Comparison of ENCODE assay signal across 8 cellular contexts in the genomic region with DNA sequence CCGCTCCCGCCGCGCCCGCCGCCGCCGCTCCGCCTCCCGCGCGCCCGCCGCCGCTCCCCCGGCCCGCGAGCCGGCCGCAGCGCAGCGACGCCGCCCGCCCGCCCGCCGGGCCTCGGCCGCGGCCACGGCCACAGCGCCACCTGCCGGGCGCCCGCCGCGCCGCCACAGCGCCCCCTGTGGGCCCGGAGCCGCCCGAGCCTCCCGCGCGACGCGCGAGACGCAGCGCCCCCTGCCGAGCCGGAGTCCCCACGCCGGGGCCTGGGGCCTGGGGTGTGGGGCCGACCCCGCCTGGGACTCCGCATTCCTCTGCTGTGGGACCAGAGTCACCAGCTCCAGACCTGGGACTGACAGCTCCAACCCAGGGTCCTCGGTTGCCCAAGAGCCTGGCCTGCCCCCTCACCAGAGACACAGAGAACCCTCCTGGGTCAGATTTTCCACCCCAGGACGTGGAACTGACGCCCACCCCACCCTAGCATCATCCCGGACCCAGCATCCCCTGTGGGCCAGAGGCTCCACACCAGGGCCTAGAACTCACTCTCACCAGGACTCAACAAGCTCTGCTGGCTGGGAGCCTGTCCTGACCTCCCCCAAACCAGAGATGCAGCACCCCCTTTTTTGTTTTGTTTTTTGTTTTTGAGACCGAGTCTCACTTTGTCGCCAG. TPM values are rescaled to one million over a fixed set of nuclear protein-coding genes. Genes with fewer than 3 reads are reported as not detected.
DNase-seq lines count a peak whose midpoint lies in the region; ATAC-seq lines count a peak whose summit lies in the region.

A gene with protein sequence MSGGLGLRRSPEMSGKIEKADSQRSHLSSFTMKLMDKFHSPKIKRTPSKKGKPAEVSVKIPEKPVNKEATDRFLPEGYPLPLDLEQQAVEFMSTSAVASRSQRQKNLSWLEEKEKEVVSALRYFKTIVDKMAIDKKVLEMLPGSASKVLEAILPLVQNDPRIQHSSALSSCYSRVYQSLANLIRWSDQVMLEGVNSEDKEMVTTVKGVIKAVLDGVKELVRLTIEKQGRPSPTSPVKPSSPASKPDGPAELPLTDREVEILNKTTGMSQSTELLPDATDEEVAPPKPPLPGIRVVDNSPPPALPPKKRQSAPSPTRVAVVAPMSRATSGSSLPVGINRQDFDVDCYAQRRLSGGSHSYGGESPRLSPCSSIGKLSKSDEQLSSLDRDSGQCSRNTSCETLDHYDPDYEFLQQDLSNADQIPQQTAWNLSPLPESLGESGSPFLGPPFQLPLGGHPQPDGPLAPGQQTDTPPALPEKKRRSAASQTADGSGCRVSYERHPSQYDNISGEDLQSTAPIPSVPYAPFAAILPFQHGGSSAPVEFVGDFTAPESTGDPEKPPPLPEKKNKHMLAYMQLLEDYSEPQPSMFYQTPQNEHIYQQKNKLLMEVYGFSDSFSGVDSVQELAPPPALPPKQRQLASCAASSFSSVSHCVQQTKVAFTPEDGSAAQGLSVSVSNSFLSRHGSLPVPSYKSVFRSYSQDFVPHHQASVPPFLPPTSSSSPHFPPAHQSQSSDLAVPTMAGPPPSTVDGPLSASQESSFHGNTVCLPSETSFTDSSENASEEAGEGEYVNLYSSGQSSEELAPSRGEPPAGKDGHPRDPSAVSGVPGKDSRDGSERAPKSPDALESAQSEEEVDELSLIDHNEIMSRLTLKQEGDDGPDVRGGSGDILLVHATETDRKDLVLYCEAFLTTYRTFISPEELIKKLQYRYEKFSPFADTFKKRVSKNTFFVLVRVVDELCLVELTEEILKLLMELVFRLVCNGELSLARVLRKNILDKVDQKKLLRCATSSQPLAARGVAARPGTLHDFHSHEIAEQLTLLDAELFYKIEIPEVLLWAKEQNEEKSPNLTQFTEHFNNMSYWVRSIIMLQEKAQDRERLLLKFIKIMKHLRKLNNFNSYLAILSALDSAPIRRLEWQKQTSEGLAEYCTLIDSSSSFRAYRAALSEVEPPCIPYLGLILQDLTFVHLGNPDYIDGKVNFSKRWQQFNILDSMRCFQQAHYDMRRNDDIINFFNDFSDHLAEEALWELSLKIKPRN (N-terminal part only) (minus strand): TSS at position 89 of the 661 bp plus-strand sequence. CDS start 246 bp downstream, outside the sequence.

- DNase-seq in AG08396 (ENCODE audit: low spot score) (peak; percentile 91), T-helper 1 cell (peak; percentile 63 to 80 (median 73)), amygdala (lab: John Stamatoyannopoulos, UW) (peak in 31 of 56 donors; percentile 20 to 76 (median 46)), hepatic stellate cell (ENCODE audit: low spot score) (peak; percentile 80), sciatic nerve (ENCODE audit: low spot score) (peak; percentile 87), medulla oblongata (ENCODE audit: extremely low spot score) (no peak)

- intact Hi-C loops in sciatic nerve (cut with DNase I): loop anchor here (2.0 to 10.0 kb wide), 2 partner anchors 147 to 385 kb away; no protein-coding TSS in a partner anchor

- peak; percentile 44 for ATAC-seq in GM18868 (IDR thresholded peaks at IDR 0.05; ENCODE audit: unreplicated experiment)
- peak; percentile 67 for ATAC-seq in HG03521 (IDR thresholded peaks at IDR 0.05; ENCODE audit: unreplicated experiment)
- ATAC-seq in sciatic nerve: peak; percentile 79

RNA-seq across cellular contexts. Expression of the gene that starts here (rescaled TPM):
- total RNA-seq in sciatic nerve: 69.4 TPM
